ENCODE assay signal across 8 cellular contexts in the genomic region with DNA sequence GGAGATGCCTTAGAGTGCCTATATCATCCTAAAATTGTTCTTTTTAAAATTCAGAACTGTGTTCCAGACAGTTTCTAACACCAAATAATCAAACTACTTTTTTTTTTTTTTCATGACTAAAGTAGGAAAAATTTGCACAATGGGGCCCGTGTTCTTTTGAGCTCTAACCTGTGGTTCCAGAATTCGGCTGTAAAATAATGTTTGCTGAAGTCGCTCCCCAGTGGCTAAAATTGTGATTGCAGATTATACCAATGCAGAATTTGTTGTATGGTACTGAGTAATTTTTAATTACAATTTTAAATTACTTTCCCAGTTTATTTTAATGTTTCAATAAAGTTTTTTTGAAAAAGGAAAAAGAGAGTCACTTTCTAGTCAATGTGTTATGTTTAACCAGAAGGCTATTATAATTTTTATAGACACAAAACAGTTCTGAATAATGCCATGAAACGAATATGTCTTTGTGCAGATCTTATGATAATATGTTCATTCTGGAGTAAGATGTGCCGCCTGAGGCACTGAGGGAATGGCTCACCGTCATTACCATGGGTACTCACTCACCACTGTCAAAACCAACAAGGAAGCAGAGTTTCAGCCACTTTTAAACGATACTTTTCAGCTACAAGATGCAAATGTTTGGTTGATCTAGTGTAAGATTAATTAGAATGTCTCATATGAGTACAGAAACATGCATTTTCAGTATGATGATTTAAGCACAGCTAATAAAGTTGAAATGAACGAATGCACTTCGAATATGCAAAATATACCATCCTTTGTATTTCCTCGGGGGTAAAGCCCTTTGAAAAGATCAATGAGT.
DNase-seq lines count a peak whose midpoint lies in the region; ATAC-seq, FAIRE-seq and TF ChIP-seq lines count a peak whose summit lies in the region.

No MANE protein-coding gene starts in this region.

- peak; percentile 44 for DNase-seq in activated CD8-positive, alpha-beta memory T cell treated with anti-CD3 and anti-CD28 coated beads, Interleukin-2, amount 10 ng/mL, durations not matched to agents 7 days and 5 days
- DNase-seq in activated CD8-positive, alpha-beta memory T cell treated with anti-CD3 and anti-CD28 coated beads, Interleukin-2, amount 50 U/mL, for 48 hours, result no peak
- DNase-seq in NCI-H460 (ENCODE audit: extremely low read depth, low read depth) (peak; percentile 1), MCF 10A (ENCODE audit: unreplicated experiment) (peak; percentile 46), pancreas (no peak), HuH-7.5 (ENCODE audit: low spot score) (no peak)

- peaks cover 17% of the 10 kb centered on the region for H3K27me3 Mint-ChIP-seq in activated CD8-positive, alpha-beta memory T cell treated with anti-CD3 and anti-CD28 coated beads, Interleukin-2, amount 10 ng/mL, durations not matched to agents 7 days and 5 days
- peaks cover 30% of the 10 kb centered on the region for H3K27me3 Mint-ChIP-seq in MCF 10A (ENCODE audit: insufficient read depth, unreplicated experiment)

- WGBS in pancreas, 2 donors, result 58 to 69% methylated on average over 10 of the region's 10 CpGs

- POLR2A ChIA-PET in MCF 10A (lab: Yijun Ruan, JAX), result interaction anchor here (1.0 to 1.4 kb wide), 5 partner anchors 187 to 296 kb away, joined by 3 to 9 read pairs (median 3); a partner anchor contains a TSS

- no peaks in the 10 kb centered on the region for H3K27me3 ChIP-seq in pancreas

- TF ChIP-seq CTCF in MCF 10A (IDR thresholded peaks at IDR 0.05; ENCODE audit: unreplicated experiment) (peak; percentile 31), pancreas (IDR thresholded peaks at IDR 0.05) (peak in 1 of 4 donors; percentile 11)

- no peaks in the 10 kb centered on the region for H3K9me3 Mint-ChIP-seq in activated CD8-positive, alpha-beta memory T cell treated with anti-CD3 and anti-CD28 coated beads, Interleukin-2, amount 10 ng/mL, durations not matched to agents 7 days and 5 days (ENCODE audit: low read depth)
- no peaks in the 10 kb centered on the region for H3K9me3 Mint-ChIP-seq in MCF 10A (ENCODE audit: unreplicated experiment)

- peak overlapping the region; percentile 31 for H3K27ac Mint-ChIP-seq in activated CD8-positive, alpha-beta memory T cell treated with anti-CD3 and anti-CD28 coated beads, Interleukin-2, amount 10 ng/mL, durations not matched to agents 7 days and 5 days
- no peak overlapping the region for H3K27ac Mint-ChIP-seq in MCF 10A (ENCODE audit: low read depth, unreplicated experiment)

- no peaks in the 10 kb centered on the region for H3K9me3 ChIP-seq in pancreas

- peak overlapping the region; percentile 19 for H3K4me3 Mint-ChIP-seq in activated CD8-positive, alpha-beta memory T cell treated with anti-CD3 and anti-CD28 coated beads, Interleukin-2, amount 10 ng/mL, durations not matched to agents 7 days and 5 days
- H3K4me3 Mint-ChIP-seq in MCF 10A (ENCODE audit: unreplicated experiment), result no peak overlapping the region

- H3K36me3 ChIP-seq in pancreas, result no peaks in the 10 kb centered on the region

- peaks cover 4% of the 10 kb centered on the region for H3K36me3 Mint-ChIP-seq in activated CD8-positive, alpha-beta memory T cell treated with anti-CD3 and anti-CD28 coated beads, Interleukin-2, amount 10 ng/mL, durations not matched to agents 7 days and 5 days
- no peaks in the 10 kb centered on the region for H3K36me3 Mint-ChIP-seq in MCF 10A (ENCODE audit: insufficient read depth, unreplicated experiment)

- H3K4me1 Mint-ChIP-seq in activated CD8-positive, alpha-beta memory T cell treated with anti-CD3 and anti-CD28 coated beads, Interleukin-2, amount 10 ng/mL, durations not matched to agents 7 days and 5 days, result peaks cover 53% of the 10 kb centered on the region
- H3K4me1 Mint-ChIP-seq in MCF 10A (ENCODE audit: insufficient read depth, unreplicated experiment), result peaks cover 7% of the 10 kb centered on the region

- intact Hi-C loops in MCF 10A (cut with micrococcal nuclease), result loop anchor here (1.0 to 10.0 kb wide), 3 partner anchors 297 to 782 kb away; no protein-coding TSS in a partner anchor
- intact Hi-C loops in pancreas (cut with DNase I), result loop anchor here in 2 of 3 donors (10.0 kb wide), 2 partner anchors 192 to 292 kb away; no protein-coding TSS in a partner anchor

- H3K27ac ChIP-seq in pancreas, result no peak overlapping the region

- no TSS peak for BruUV-seq in MCF 10A (replicated peaks; lab: Mats Ljungman, UMichigan)

- peak; percentile 20 for FAIRE-seq in pancreas (lab: Jason Lieb, UNC)

- peaks cover 0 to under 1% (median 0%) of the 10 kb centered on the region in 3 donors for H3K4me1 ChIP-seq in pancreas

- H3K4me3 ChIP-seq in pancreas, result no peak overlapping the region

- CTCF ChIA-PET in activated CD8-positive, alpha-beta memory T cell treated with anti-CD3 and anti-CD28 coated beads, Interleukin-2, amount 10 ng/mL, durations not matched to agents 7 days and 5 days (lab: Charles Lee), result interaction anchor here (0.6 to 3.3 kb wide), 43 partner anchors 9 to 432 kb away, joined by 3 to 67 read pairs (median 4); a partner anchor contains a TSS
- CTCF ChIA-PET in MCF 10A (lab: Yijun Ruan, JAX), result interaction anchor here (0.6 to 3.2 kb wide), 28 partner anchors 8 to 1467 kb away, joined by 3 to 28 read pairs (median 3); a partner anchor contains a TSS

- ATAC-seq in activated CD8-positive, alpha-beta memory T cell treated with anti-CD3 and anti-CD28 coated beads, Interleukin-2, amount 10 ng/mL, durations not matched to agents 7 days and 5 days, result no peak
- ATAC-seq in pancreas, result no peak
- ATAC-seq in HG03135 (IDR thresholded peaks at IDR 0.05; ENCODE audit: unreplicated experiment), result no peak
- no peak for ATAC-seq in GM19397 (IDR thresholded peaks at IDR 0.05; ENCODE audit: unreplicated experiment)

Comparison
In these comparisons a context has a peak if more than half of its experiments do, and no peak if none do; other contexts are left out.
1. DNase-seq: peak in activated CD8-positive, alpha-beta memory T cell treated with anti-CD3 and anti-CD28 coated beads, Interleukin-2, amount 10 ng/mL, durations not matched to agents 7 days and 5 days (single experiment), NCI-H460 (single experiment) and MCF 10A (single experiment); none in activated CD8-positive, alpha-beta memory T cell treated with anti-CD3 and anti-CD28 coated beads, Interleukin-2, amount 50 U/mL, for 48 hours (single experiment), pancreas (0 of 6) and HuH-7.5 (single experiment).